ENCODE assay signal across 12 cellular contexts in the genomic region with DNA sequence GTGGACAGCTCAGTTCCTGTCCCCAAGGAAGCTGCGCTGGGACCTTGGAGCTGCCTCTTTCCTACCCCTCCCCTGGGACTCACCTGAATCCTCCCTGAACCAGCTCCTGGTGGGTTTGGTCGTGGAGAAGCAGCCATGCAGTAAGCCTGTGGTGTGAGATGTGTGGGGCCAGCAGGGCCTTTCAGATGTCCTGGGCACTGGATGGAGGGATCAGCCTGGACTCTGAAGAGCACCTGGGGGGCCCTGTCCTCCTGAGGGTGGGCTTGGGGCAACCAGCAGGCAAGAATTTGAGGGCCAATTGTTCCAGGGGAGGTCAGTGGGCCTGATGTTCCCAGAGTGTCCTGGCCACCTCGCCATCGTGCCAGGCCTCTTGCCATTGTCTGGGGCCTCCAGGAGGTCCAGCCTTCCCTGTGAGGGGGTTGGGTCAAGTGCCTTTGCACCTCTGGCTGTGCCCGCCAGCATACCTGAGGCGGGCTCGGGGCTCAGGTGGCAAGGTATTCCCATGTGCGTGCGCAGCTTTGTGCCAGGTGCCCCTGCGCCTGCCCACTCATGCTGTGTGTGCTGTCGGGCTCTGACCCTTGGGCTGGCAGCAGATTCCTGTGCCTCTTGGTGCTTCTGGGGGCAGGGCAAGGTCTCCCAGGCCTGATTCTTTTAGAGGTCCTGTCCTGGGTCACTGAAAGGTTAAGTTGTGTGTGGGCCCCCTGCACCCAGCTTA. TPM values are rescaled to one million over a fixed set of nuclear protein-coding genes. Genes with fewer than 3 reads are reported as not detected.
DNase-seq lines count a peak whose midpoint lies in the region; ATAC-seq and TF ChIP-seq lines count a peak whose summit lies in the region.
"Had no signal": no experiment of that assay in that cellular context is flagged by ENCODE, and none has a peak within 500 bp of the region (broad histone marks: within the 10 kb centered on the region; RNA-seq: fewer than 3 reads in every experiment).

No MANE protein-coding gene starts in this region.

- intact Hi-C loops in activated B cell treated with CpG ODN at 0.5 μM for 24 hours (cut with micrococcal nuclease) (loop anchor here (1.0 kb wide), 1 partner anchor 7 kb away; a partner anchor contains a TSS), left ventricle myocardium superior (cut with micrococcal nuclease) (no loop called here)

- POLR2A ChIA-PET in activated B cell treated with CpG ODN at 0.5 μM for 24 hours (lab: Charles Lee), result interaction anchor here (0.6 to 4.7 kb wide), 7 partner anchors 8 to 822 kb away, joined by 3 to 30 read pairs (median 7); a partner anchor contains a TSS

- peak overlapping the region; percentile 78 for H3K4me3 Mint-ChIP-seq in activated B cell treated with CpG ODN at 0.5 μM for 24 hours
- H3K4me3 Mint-ChIP-seq in stimulated activated naive B cell treated with anti-CD40 and anti-IgM and Interleukin-4, amounts not matched to agents 10 μg/mL and 1 μg/mL and 100 μg/mL, for 72 hours, result peak overlapping the region; percentile 81 to 82
- H3K4me3 Mint-ChIP-seq: HFFc6 had no signal

- CTCF ChIA-PET in activated B cell treated with CpG ODN at 0.5 μM for 24 hours (lab: Charles Lee), result interaction anchor here (0.9 kb wide), 1 partner anchor 27 kb away, joined by 3 read pairs; no protein-coding TSS in a partner anchor

- peak; percentile 8 for ATAC-seq in GM21723 (IDR thresholded peaks at IDR 0.05; ENCODE audit: unreplicated experiment)
- ATAC-seq in activated B cell treated with CpG ODN at 0.5 μM for 24 hours (ENCODE audit: low read depth), result no peak
- ATAC-seq in left ventricle myocardium superior, result no peak
- ATAC-seq in stimulated activated naive B cell treated with anti-CD40 and anti-IgM and Interleukin-4, amounts not matched to agents 10 μg/mL and 1 μg/mL and 100 μg/mL, for 72 hours (replicated peaks), result peak; percentile 4 to 10
- no peak for ATAC-seq in HG02885 (IDR thresholded peaks at IDR 0.05; ENCODE audit: poor library complexity, unreplicated experiment)
- ATAC-seq in activated CD4-positive, CD25-positive, alpha-beta regulatory T cell treated with anti-CD3 and anti-CD28 coated beads, Interleukin-2, amount 50 U/mL, for 24 hours, result no peak
- no peak for ATAC-seq in esophagus mucosa

- TF ChIP-seq CTCF in activated B cell treated with CpG ODN at 0.5 μM for 24 hours (IDR thresholded peaks at IDR 0.05), result no peak

- peaks cover 31% of the 10 kb centered on the region for H3K36me3 Mint-ChIP-seq in activated B cell treated with CpG ODN at 0.5 μM for 24 hours (ENCODE audit: low read depth)
- H3K36me3 Mint-ChIP-seq in stimulated activated naive B cell treated with anti-CD40 and anti-IgM and Interleukin-4, amounts not matched to agents 10 μg/mL and 1 μg/mL and 100 μg/mL, for 72 hours, result peaks cover 36 to 60% of the 10 kb centered on the region in 2 donors

- H3K27ac Mint-ChIP-seq in activated B cell treated with CpG ODN at 0.5 μM for 24 hours, result peak overlapping the region; percentile 98
- H3K27ac Mint-ChIP-seq in stimulated activated naive B cell treated with anti-CD40 and anti-IgM and Interleukin-4, amounts not matched to agents 10 μg/mL and 1 μg/mL and 100 μg/mL, for 72 hours, result peak overlapping the region; percentile 96

- DNase-seq in activated B cell treated with CpG ODN at 0.5 μM for 24 hours (no peak), left ventricle myocardium superior (peak; percentile 29)
- no peak for DNase-seq in stimulated activated naive B cell treated with anti-CD40 and anti-IgM and Interleukin-4, amounts not matched to agents 10 μg/mL and 1 μg/mL and 100 μg/mL, for 72 hours
- no peak for DNase-seq in activated effector memory CD4-positive, alpha-beta T cell treated with anti-CD3 and anti-CD28 coated beads, Interleukin-2, amount 50 U/mL, for 16 hours
- DNase-seq: activated CD4-positive, alpha-beta T cell treated with anti-CD3 and anti-CD28 coated beads, Interleukin-2, amount 50 U/mL, for 1 hour; GDM1; HFFc6; NCI-H748 treated with DMSO at 0.1 percent for 48 hours had no signal

- no peaks in the 10 kb centered on the region for H3K27me3 Mint-ChIP-seq in activated B cell treated with CpG ODN at 0.5 μM for 24 hours
- H3K27me3 Mint-ChIP-seq in stimulated activated naive B cell treated with anti-CD40 and anti-IgM and Interleukin-4, amounts not matched to agents 10 μg/mL and 1 μg/mL and 100 μg/mL, for 72 hours, result no peaks in the 10 kb centered on the region

- H3K4me1 Mint-ChIP-seq in activated B cell treated with CpG ODN at 0.5 μM for 24 hours, result peaks cover 75% of the 10 kb centered on the region
- H3K4me1 Mint-ChIP-seq in stimulated activated naive B cell treated with anti-CD40 and anti-IgM and Interleukin-4, amounts not matched to agents 10 μg/mL and 1 μg/mL and 100 μg/mL, for 72 hours, result peaks cover 68 to 86% of the 10 kb centered on the region in 2 donors

- H3K9me3 Mint-ChIP-seq in activated B cell treated with CpG ODN at 0.5 μM for 24 hours, result no peaks in the 10 kb centered on the region
- no peaks in the 10 kb centered on the region for H3K9me3 Mint-ChIP-seq in stimulated activated naive B cell treated with anti-CD40 and anti-IgM and Interleukin-4, amounts not matched to agents 10 μg/mL and 1 μg/mL and 100 μg/mL, for 72 hours
- H3K9me3 Mint-ChIP-seq: HFFc6 had no signal

RNA-seq across cellular contexts. Expression of a gene that starts 7.3 kb away (rescaled TPM):
- total RNA-seq in activated B cell treated with CpG ODN at 0.5 μM for 24 hours (48.2 and 52.5 TPM in 2 replicates), left ventricle myocardium superior (117 TPM), esophagus mucosa (29.1 TPM)

Comparison
In these comparisons a context has a peak if more than half of its experiments do, and no peak if none do; other contexts are left out.
1. ATAC-seq: peak in GM21723 (single experiment) and stimulated activated naive B cell treated with anti-CD40 and anti-IgM and Interleukin-4, amounts not matched to agents 10 μg/mL and 1 μg/mL and 100 μg/mL, for 72 hours (2 of 2); none in activated B cell treated with CpG ODN at 0.5 μM for 24 hours (single experiment), left ventricle myocardium superior (single experiment), HG02885 (single experiment), activated CD4-positive, CD25-positive, alpha-beta regulatory T cell treated with anti-CD3 and anti-CD28 coated beads, Interleukin-2, amount 50 U/mL, for 24 hours (0 of 2) and esophagus mucosa (single experiment).